ENCODE assay signal across 1 cellular context in the genomic region with DNA sequence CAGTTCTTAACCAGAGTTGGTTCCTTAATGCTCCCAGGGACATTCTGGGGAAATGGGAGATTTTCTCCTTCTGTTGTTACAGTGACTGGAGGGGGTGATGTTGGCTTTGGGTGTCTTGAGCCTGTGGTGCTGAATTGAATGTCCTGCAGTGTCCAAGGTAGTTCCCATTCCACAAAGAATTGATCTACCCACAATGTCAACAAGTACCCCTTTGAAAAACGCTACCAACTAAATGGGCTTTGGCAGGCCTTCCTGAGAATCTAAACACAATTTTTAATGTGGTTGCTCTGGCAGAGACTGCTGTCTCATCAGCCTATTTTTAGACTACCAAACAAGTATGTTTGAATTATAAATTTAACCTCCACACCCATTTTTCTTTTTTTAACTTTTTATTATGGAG.
TF ChIP-seq lines count a peak whose summit lies in the region.

No MANE protein-coding gene starts in this region.

TF ChIP-seq in WTC11, 78 proteins besides CTCF, POLR2A, EP300 and RAD21 (continued from another document):
- TF ChIP-seq, protein P1, sequence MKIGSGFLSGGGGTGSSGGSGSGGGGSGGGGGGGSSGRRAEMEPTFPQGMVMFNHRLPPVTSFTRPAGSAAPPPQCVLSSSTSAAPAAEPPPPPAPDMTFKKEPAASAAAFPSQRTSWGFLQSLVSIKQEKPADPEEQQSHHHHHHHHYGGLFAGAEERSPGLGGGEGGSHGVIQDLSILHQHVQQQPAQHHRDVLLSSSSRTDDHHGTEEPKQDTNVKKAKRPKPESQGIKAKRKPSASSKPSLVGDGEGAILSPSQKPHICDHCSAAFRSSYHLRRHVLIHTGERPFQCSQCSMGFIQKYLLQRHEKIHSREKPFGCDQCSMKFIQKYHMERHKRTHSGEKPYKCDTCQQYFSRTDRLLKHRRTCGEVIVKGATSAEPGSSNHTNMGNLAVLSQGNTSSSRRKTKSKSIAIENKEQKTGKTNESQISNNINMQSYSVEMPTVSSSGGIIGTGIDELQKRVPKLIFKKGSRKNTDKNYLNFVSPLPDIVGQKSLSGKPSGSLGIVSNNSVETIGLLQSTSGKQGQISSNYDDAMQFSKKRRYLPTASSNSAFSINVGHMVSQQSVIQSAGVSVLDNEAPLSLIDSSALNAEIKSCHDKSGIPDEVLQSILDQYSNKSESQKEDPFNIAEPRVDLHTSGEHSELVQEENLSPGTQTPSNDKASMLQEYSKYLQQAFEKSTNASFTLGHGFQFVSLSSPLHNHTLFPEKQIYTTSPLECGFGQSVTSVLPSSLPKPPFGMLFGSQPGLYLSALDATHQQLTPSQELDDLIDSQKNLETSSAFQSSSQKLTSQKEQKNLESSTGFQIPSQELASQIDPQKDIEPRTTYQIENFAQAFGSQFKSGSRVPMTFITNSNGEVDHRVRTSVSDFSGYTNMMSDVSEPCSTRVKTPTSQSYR (CRISPR knock-in tag; IDR thresholded peaks at IDR 0.05) = no peak
- no peak for TF ChIP-seq PRRX2 (CRISPR knock-in tag; IDR thresholded peaks at IDR 0.05)
